Comparison of ENCODE assay signal across 20 cellular contexts in genomic region chr7:142454862-142455261, GRCh38.
DNase-seq lines count a peak whose midpoint lies in the region; ATAC-seq, FAIRE-seq and TF ChIP-seq lines count a peak whose summit lies in the region.
"Had no signal": no experiment of that assay in that cellular context is flagged by ENCODE, and none has a peak within 500 bp of the region (broad histone marks: within the 10 kb centered on the region; RNA-seq: fewer than 3 reads in every experiment).

No MANE protein-coding gene starts in this region.

- H3K27me3 Mint-ChIP-seq in activated naive CD4-positive, alpha-beta T cell treated with anti-CD3 and anti-CD28 coated beads, Interleukin-2, amount 10 ng/mL, durations not matched to agents 7 days and 5 days = peaks cover 27% of the 10 kb centered on the region
- no peaks in the 10 kb centered on the region for H3K27me3 Mint-ChIP-seq in activated naive CD8-positive, alpha-beta T cell treated with anti-CD3 and anti-CD28 coated beads for 36 hours

- H3K9me3 Mint-ChIP-seq in activated naive CD4-positive, alpha-beta T cell treated with anti-CD3 and anti-CD28 coated beads, Interleukin-2, amount 10 ng/mL, durations not matched to agents 7 days and 5 days = no peaks in the 10 kb centered on the region
- H3K9me3 Mint-ChIP-seq in activated naive CD8-positive, alpha-beta T cell treated with anti-CD3 and anti-CD28 coated beads for 36 hours = no peaks in the 10 kb centered on the region
- H3K9me3 Mint-ChIP-seq: activated B cell treated with CpG ODN at 0.5 μM for 24 hours, naive B cell had no signal

- no peak overlapping the region for H3K4me3 ChIP-seq in Loucy (ENCODE audit: low read length, poor library complexity, severe bottlenecking)
- no peak overlapping the region for H3K4me3 ChIP-seq in small intestine (ENCODE audit: low read depth in 1 of 2, low read length in 2 of 2)

- no peaks in the 10 kb centered on the region for H3K9me2 ChIP-seq in Loucy (replicated peaks; ENCODE audit: low read depth, low read length)

- H3K4me1 Mint-ChIP-seq in activated naive CD4-positive, alpha-beta T cell treated with anti-CD3 and anti-CD28 coated beads, Interleukin-2, amount 10 ng/mL, durations not matched to agents 7 days and 5 days = peaks cover 46% of the 10 kb centered on the region
- peaks cover 20% of the 10 kb centered on the region for H3K4me1 Mint-ChIP-seq in activated naive CD8-positive, alpha-beta T cell treated with anti-CD3 and anti-CD28 coated beads for 36 hours
- H3K4me1 Mint-ChIP-seq: activated B cell treated with CpG ODN at 0.5 μM for 24 hours had no signal

- CTCF ChIA-PET in activated naive CD4-positive, alpha-beta T cell treated with anti-CD3 and anti-CD28 coated beads, Interleukin-2, amount 10 ng/mL, durations not matched to agents 7 days and 5 days (lab: Charles Lee) = interaction anchor here (1.0 to 24.1 kb wide), 5 partner anchors 10 to 42 kb away, joined by 3 to 523 read pairs (median 5); no protein-coding TSS in a partner anchor

- no peaks in the 10 kb centered on the region for H3K27me3 ChIP-seq in Loucy (ENCODE audit: insufficient read depth, low read length, poor library complexity, severe bottlenecking)
- no peaks in the 10 kb centered on the region for H3K27me3 ChIP-seq in small intestine (ENCODE audit: control insufficient read depth in 2 of 2, insufficient read depth in 2 of 2, low read length in 2 of 2)

- H3K9ac ChIP-seq in Loucy (ENCODE audit: low read depth, low read length, poor library complexity, severe bottlenecking) = peak overlapping the region; percentile 49

- H2AFZ ChIP-seq in Loucy (ENCODE audit: low read length) = no peak overlapping the region

- H3K4me1 ChIP-seq in Loucy (ENCODE audit: insufficient read depth, low read length, poor library complexity, severe bottlenecking) = peaks cover 91% of the 10 kb centered on the region
- H3K4me1 ChIP-seq in small intestine (ENCODE audit: control insufficient read depth in 2 of 2, insufficient read depth in 1 of 2, low read depth in 1 of 2, low read length in 1 of 2) = no peaks in the 10 kb centered on the region

- TF ChIP-seq CTCF in Loucy (conservative IDR thresholded peaks at IDR 0.05; ENCODE audit: low read length) = no peak

- no peaks in the 10 kb centered on the region for H3K36me3 Mint-ChIP-seq in activated naive CD4-positive, alpha-beta T cell treated with anti-CD3 and anti-CD28 coated beads, Interleukin-2, amount 10 ng/mL, durations not matched to agents 7 days and 5 days
- H3K36me3 Mint-ChIP-seq in activated naive CD8-positive, alpha-beta T cell treated with anti-CD3 and anti-CD28 coated beads for 36 hours = no peaks in the 10 kb centered on the region
- H3K36me3 Mint-ChIP-seq: naive B cell had no signal

- peaks cover 9% of the 10 kb centered on the region for H3F3A ChIP-seq in Loucy (ENCODE audit: low read depth)

- no peaks in the 10 kb centered on the region for H3K9me3 ChIP-seq in Loucy (ENCODE audit: insufficient read depth, low read depth, low read length)
- H3K9me3 ChIP-seq in small intestine (ENCODE audit: control insufficient read depth, low read depth) = no peaks in the 10 kb centered on the region

- peak; percentile 53 for ATAC-seq in stimulated activated naive CD8-positive, alpha-beta T cell treated with anti-CD3 and anti-CD28 coated beads, Interleukin-15, Interleukin-2, amounts not matched to agents 100 U/mL and 50 U/mL, for 24 hours
- no peak for ATAC-seq in HG02938 (IDR thresholded peaks at IDR 0.05; ENCODE audit: unreplicated experiment)

- no peak for FAIRE-seq in small intestine (lab: Jason Lieb, UNC)

- 69 to 79% (median 72%) methylated on average over 5 of the region's 5 CpGs for WGBS in small intestine, 3 donors

- H3K27ac ChIP-seq in small intestine (ENCODE audit: low read depth in 1 of 2, low read length in 1 of 2) = no peak overlapping the region
- H3K27ac ChIP-seq: HL-60 had no signal

- H3K4me2 ChIP-seq in Loucy (ENCODE audit: low read depth, low read length, poor library complexity, severe bottlenecking) = peak overlapping the region; percentile 24

- peak; percentile 59 for DNase-seq in activated naive CD4-positive, alpha-beta T cell treated with anti-CD3 and anti-CD28 coated beads, Interleukin-2, amount 10 ng/mL, durations not matched to agents 7 days and 5 days
- no peak for DNase-seq in activated naive CD4-positive, alpha-beta T cell treated with Interleukin-2 at 50 U/mL for 16 hours
- no peak for DNase-seq in activated naive CD8-positive, alpha-beta T cell treated with anti-CD3 and anti-CD28 coated beads for 36 hours
- no peak for DNase-seq in stimulated activated naive CD8-positive, alpha-beta T cell treated with anti-CD3 and anti-CD28 coated beads, Interleukin-15, Interleukin-2, amounts not matched to agents 100 U/mL and 50 U/mL, for 24 hours
- DNase-seq in GM03348 (ENCODE audit: low spot score) = no peak
- no peak for DNase-seq in small intestine
- DNase-seq: activated B cell treated with CpG ODN at 0.5 μM for 24 hours, foreskin fibroblast, H7, hypothalamus, KBM-7, mammary epithelial cell, naive B cell, NCI-H1105, NCI-H526, posterior cingulate gyrus, SIG-M5 had no signal

- H3K27ac Mint-ChIP-seq in activated naive CD4-positive, alpha-beta T cell treated with anti-CD3 and anti-CD28 coated beads, Interleukin-2, amount 10 ng/mL, durations not matched to agents 7 days and 5 days = peak overlapping the region; percentile 58
- peak overlapping the region; percentile 81 for H3K27ac Mint-ChIP-seq in activated naive CD8-positive, alpha-beta T cell treated with anti-CD3 and anti-CD28 coated beads for 36 hours
- H3K27ac Mint-ChIP-seq: activated B cell treated with CpG ODN at 0.5 μM for 24 hours had no signal

- H3K79me2 ChIP-seq in Loucy (ENCODE audit: insufficient read depth, low read length) = 0 out of 2 replicates have a peak, but pooled peaks cover 13% of the 10 kb centered on the region

- H3K4me3 Mint-ChIP-seq in activated naive CD4-positive, alpha-beta T cell treated with anti-CD3 and anti-CD28 coated beads, Interleukin-2, amount 10 ng/mL, durations not matched to agents 7 days and 5 days = peak overlapping the region; percentile 56
- H3K4me3 Mint-ChIP-seq in activated naive CD8-positive, alpha-beta T cell treated with anti-CD3 and anti-CD28 coated beads for 36 hours = peak overlapping the region; percentile 68
- H3K4me3 Mint-ChIP-seq: activated B cell treated with CpG ODN at 0.5 μM for 24 hours, naive B cell had no signal

- H3K36me3 ChIP-seq in Loucy (ENCODE audit: insufficient read depth, low read length) (no peaks in the 10 kb centered on the region), small intestine (ENCODE audit: control insufficient read depth in 2 of 2, insufficient read depth in 2 of 2, low read length in 2 of 2) (no peaks in the 10 kb centered on the region)

- no peaks in the 10 kb centered on the region for H4K20me1 ChIP-seq in Loucy (ENCODE audit: insufficient read depth, low read length, poor library complexity, severe bottlenecking)
